Comparison of ENCODE assay signal across 9 cellular contexts in genomic region chr14:22122227-22123187, GRCh38.
DNase-seq lines count a peak whose midpoint lies in the region; ATAC-seq and TF ChIP-seq lines count a peak whose summit lies in the region.
"Had no signal": no experiment of that assay in that cellular context is flagged by ENCODE, and none has a peak within 500 bp of the region (broad histone marks: within the 10 kb centered on the region; RNA-seq: fewer than 3 reads in every experiment).

No MANE protein-coding gene starts in this region.

- in situ Hi-C loops in astrocyte of the spinal cord (cut with HindIII; ENCODE audit: low sequenced_read_pairs): no loop called here

- no peak for ATAC-seq in GM19455 (IDR thresholded peaks at IDR 0.05; ENCODE audit: unreplicated experiment)
- ATAC-seq: mucosa of descending colon had no signal

- no peak for DNase-seq in GM12864 (ENCODE audit: low read depth)
- DNase-seq in LNCaP clone FGC (ENCODE audit: low read depth): no peak
- no peak for DNase-seq in astrocyte of the spinal cord (ENCODE audit: low read depth, low spot score)
- peak; percentile 13 for DNase-seq in nephron progenitor cell
- DNase-seq in NCI-H345 (lab: John Stamatoyannopoulos, UW): no peak
- no peak for DNase-seq in AML-193 (lab: John Stamatoyannopoulos, UW)
- no peak for DNase-seq in middle frontal gyrus (ENCODE audit: extremely low spot score, low spot score)

- no peak overlapping the region for H3K27ac Mint-ChIP-seq in nephron progenitor cell

- TF ChIP-seq CTCF in GM12864 (IDR thresholded peaks at IDR 0.05; ENCODE audit: low read depth, low read length, missing control alignments) (peak; percentile 28), LNCaP clone FGC (IDR thresholded peaks at IDR 0.05; ENCODE audit: control insufficient read depth, extremely low read depth, insufficient read depth) (peak; percentile 36; the same call in 1 of the 2 replicates), astrocyte of the spinal cord (IDR thresholded peaks at IDR 0.05; ENCODE audit: low read depth, low read length) (peak; percentile 39), nephron progenitor cell (IDR thresholded peaks at IDR 0.05) (peak; percentile 18)

- H3K36me3 Mint-ChIP-seq in nephron progenitor cell (ENCODE audit: low read depth): no peaks in the 10 kb centered on the region

- peaks cover 13% of the 10 kb centered on the region for H3K27me3 Mint-ChIP-seq in nephron progenitor cell (ENCODE audit: low read depth, poor library complexity)

- H3K4me3 ChIP-seq in GM12864 (ENCODE audit: low read depth, low read length) (no peak overlapping the region), LNCaP clone FGC (ENCODE audit: low read depth, low read length) (no peak overlapping the region), astrocyte of the spinal cord (ENCODE audit: low read depth, low read length) (no peak overlapping the region)
- H3K4me3 ChIP-seq: mucosa of descending colon had no signal

- H3K9me3 Mint-ChIP-seq in nephron progenitor cell: no peaks in the 10 kb centered on the region

- H3K4me1 Mint-ChIP-seq in nephron progenitor cell: no peaks in the 10 kb centered on the region

- H3K4me3 Mint-ChIP-seq in nephron progenitor cell: no peak overlapping the region
